ENCODE assay signal across 25 cellular contexts in the genomic region with DNA sequence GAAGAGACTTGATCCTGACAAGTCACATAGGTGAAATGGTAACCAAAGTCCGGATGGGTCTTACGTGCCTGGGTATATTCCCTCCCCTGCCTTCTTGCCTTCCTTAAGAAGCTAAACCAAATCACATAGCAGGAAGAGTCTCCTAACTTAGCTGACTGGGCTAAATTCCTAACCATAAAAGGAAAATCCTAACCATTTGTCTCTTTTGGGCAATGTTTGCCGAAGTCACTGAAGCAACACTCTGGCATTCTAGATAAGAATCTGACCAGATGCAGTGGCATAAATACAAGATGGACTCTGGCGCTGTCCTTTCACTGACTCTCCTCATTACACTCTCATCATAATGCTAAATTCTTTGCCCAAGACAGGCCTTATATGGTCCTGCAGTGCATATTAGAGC.
"Had no signal": no experiment of that assay in that cellular context is flagged by ENCODE, and none has a peak within 500 bp of the region (broad histone marks: within the 10 kb centered on the region; RNA-seq: fewer than 3 reads in every experiment).

No MANE protein-coding gene starts in this region.

- H3K4me3 ChIP-seq: cardiac muscle cell, esophagus squamous epithelium, heart right ventricle, mucosa of descending colon, transverse colon, vagina had no signal

- ATAC-seq: activated T-cell treated with anti-CD3 and anti-CD28 coated beads, Interleukin-2, amount 50 U/mL, for 4 hours; heart right ventricle; left ventricle myocardium superior; mucosa of descending colon; stimulated activated naive B cell treated with anti-CD40 and anti-IgM and Interleukin-4, amounts not matched to agents 10 μg/mL and 1 μg/mL and 100 μg/mL, for 72 hours; WTC11 had no signal

- H3K27me3 ChIP-seq: cardiac muscle cell, esophagus squamous epithelium, heart right ventricle, transverse colon, vagina had no signal

- H3K27ac Mint-ChIP-seq: activated naive CD8-positive, alpha-beta T cell; activated T-helper 2 cell treated with anti-CD3 and anti-CD28 coated beads, Interferon-gamma antibody, Interleukin-2, Interleukin-4, amounts not matched to agents 10 μg/mL and 5 μg/mL and 100 μg/mL, durations not matched to agents 14 hours and 24 hours and 36 hours; endodermal cell; memory B cell; stimulated activated naive B cell treated with anti-CD40 and anti-IgM and Interleukin-4, amounts not matched to agents 10 μg/mL and 1 μg/mL and 100 μg/mL, for 72 hours; WTC11 had no signal

- H3K27ac ChIP-seq: cardiac muscle cell, esophagus squamous epithelium, heart right ventricle, transverse colon, vagina had no signal

- H3K36me3 Mint-ChIP-seq: activated naive CD8-positive, alpha-beta T cell; memory B cell; stimulated activated naive B cell treated with anti-CD40 and anti-IgM and Interleukin-4, amounts not matched to agents 10 μg/mL and 1 μg/mL and 100 μg/mL, for 72 hours; WTC11 had no signal

- H3K4me1 ChIP-seq: heart right ventricle, transverse colon, vagina had no signal

- FAIRE-seq: kidney had no signal

- H3K27me3 Mint-ChIP-seq: activated naive CD8-positive, alpha-beta T cell; memory B cell had no signal

- DNase-seq: activated CD4-positive, alpha-beta T cell treated with anti-CD3 and anti-CD28 coated beads, Interleukin-2, amount 50 U/mL, for 48 hours; activated CD8-positive, alpha-beta memory T cell treated with anti-CD3 and anti-CD28 coated beads, Interleukin-2, amount 50 U/mL, for 48 hours; activated naive CD4-positive, alpha-beta T cell; activated T-cell treated with anti-CD3 and anti-CD28 coated beads, Interleukin-2, amount 50 U/mL, for 4 hours; amygdala; cortex of kidney; endodermal cell; esophagus squamous epithelium; heart right ventricle; kidney; left ventricle myocardium superior; mucosa of descending colon; posterior cingulate gyrus; retina; stimulated activated CD4-positive, alpha-beta T cell treated with anti-CD3 and anti-CD28 coated beads, Interleukin-2, amount 100 ng/mL, for 48 hours; stimulated activated CD8-positive, alpha-beta memory T cell treated with anti-CD3 and anti-CD28 coated beads, Interleukin-4, amount 100 ng/mL, for 48 hours; stimulated activated naive B cell treated with anti-CD40 and anti-IgM and Interleukin-4, amounts not matched to agents 10 μg/mL and 1 μg/mL and 100 μg/mL, for 72 hours; T-helper 9 cell; transverse colon had no signal

- H3K9me3 Mint-ChIP-seq: activated T-cell treated with anti-CD3 and anti-CD28 coated beads, Interleukin-2, amount 50 U/mL, for 4 hours; activated T-helper 2 cell treated with anti-CD3 and anti-CD28 coated beads, Interferon-gamma antibody, Interleukin-2, Interleukin-4, amounts not matched to agents 10 μg/mL and 5 μg/mL and 100 μg/mL, durations not matched to agents 14 hours and 24 hours and 36 hours; endodermal cell; memory B cell; stimulated activated naive B cell treated with anti-CD40 and anti-IgM and Interleukin-4, amounts not matched to agents 10 μg/mL and 1 μg/mL and 100 μg/mL, for 72 hours; WTC11 had no signal

- H3K9me3 ChIP-seq: esophagus squamous epithelium, heart right ventricle, mucosa of descending colon, transverse colon, vagina had no signal

- H3K36me3 ChIP-seq: cardiac muscle cell, esophagus squamous epithelium, heart right ventricle, transverse colon, vagina had no signal

- H3K4me3 Mint-ChIP-seq: activated naive CD8-positive, alpha-beta T cell; activated T-cell treated with anti-CD3 and anti-CD28 coated beads, Interleukin-2, amount 50 U/mL, for 4 hours; endodermal cell; memory B cell; stimulated activated naive B cell treated with anti-CD40 and anti-IgM and Interleukin-4, amounts not matched to agents 10 μg/mL and 1 μg/mL and 100 μg/mL, for 72 hours; WTC11 had no signal
